In the genomic region with DNA sequence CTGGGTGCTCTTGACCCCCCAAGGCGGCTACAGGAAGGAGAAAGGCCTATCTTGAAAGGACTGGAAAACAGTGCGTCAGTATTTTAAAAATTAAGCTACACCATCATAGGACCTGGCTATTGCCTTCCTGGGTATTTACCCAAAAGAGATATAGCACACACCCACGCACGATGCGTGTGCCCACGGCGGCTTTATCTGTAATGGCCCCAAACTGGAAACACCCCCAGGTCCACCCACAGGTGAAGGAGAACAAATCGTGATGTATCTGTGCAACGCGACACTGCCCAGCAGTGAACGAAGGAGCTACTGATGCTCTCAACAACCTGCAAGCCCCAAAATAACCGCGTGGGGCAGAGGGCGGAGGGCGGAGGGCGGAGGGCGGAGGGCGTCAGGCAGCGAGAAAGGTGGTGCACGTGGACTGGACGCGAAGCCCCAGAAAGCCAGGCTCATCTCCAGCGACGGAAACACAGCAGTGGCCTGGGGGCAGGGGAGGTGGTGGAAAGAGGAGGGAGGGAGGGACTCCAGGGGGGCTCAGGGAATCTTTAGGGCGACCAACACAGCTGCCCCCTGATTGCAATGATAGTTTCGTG, we compare ENCODE assay signal across 14 cellular contexts. TPM values are rescaled to one million over a fixed set of nuclear protein-coding genes. Genes with fewer than 3 reads are reported as not detected.
A peak's percentile ranks its signal among the peaks of the same experiment; 100 is the strongest.
DNase-seq lines count a peak whose midpoint lies in the region; ATAC-seq lines count a peak whose summit lies in the region.
"Had no signal": no experiment of that assay in that cellular context is flagged by ENCODE, and none has a peak within 500 bp of the region (broad histone marks: within the 10 kb centered on the region; RNA-seq: fewer than 3 reads in every experiment).

No MANE protein-coding gene starts in this region.

- H3K27me3 ChIP-seq in CD8-positive, alpha-beta memory T cell (ENCODE audit: insufficient read depth, low read length, poor library complexity, severe bottlenecking) = no peaks in the 10 kb centered on the region
- no peaks in the 10 kb centered on the region for H3K27me3 ChIP-seq in mucosa of rectum (ENCODE audit: control insufficient read depth in 2 of 2, insufficient read depth in 2 of 2, low read length in 2 of 2)
- H3K27me3 ChIP-seq in mesendoderm (ENCODE audit: insufficient read depth, low read length, poor library complexity) = no peaks in the 10 kb centered on the region

- DNase-seq in CD8-positive, alpha-beta memory T cell = no peak
- DNase-seq in T-cell = no peak
- DNase-seq in NCI-H1092 (lab: John Stamatoyannopoulos, UW) = no peak
- no peak for DNase-seq in mesendoderm
- no peak for DNase-seq in midbrain (lab: John Stamatoyannopoulos, UW)
- DNase-seq: activated B cell treated with CpG ODN at 0.5 μM for 24 hours, EL, esophagus squamous epithelium, NCI-H1105 treated with DMSO at 0.1 percent for 48 hours, SIG-M5 had no signal

- H3K4me1 ChIP-seq in CD8-positive, alpha-beta memory T cell (ENCODE audit: insufficient read depth, low read length) = peaks cover 40% of the 10 kb centered on the region
- H3K4me1 ChIP-seq in mucosa of rectum (ENCODE audit: control insufficient read depth in 2 of 2, insufficient read depth in 2 of 2, low read length in 2 of 2) (peaks cover 8 to 10% of the 10 kb centered on the region in 2 donors), mesendoderm (ENCODE audit: control insufficient read depth, low read depth, low read length) (peaks cover 2% of the 10 kb centered on the region)

- H3K4me1 Mint-ChIP-seq in CD8-positive, alpha-beta memory T cell = peaks cover 38 to 62% (median 40%) of the 10 kb centered on the region in 3 donors
- peaks cover 21 to 52% (median 41%) of the 10 kb centered on the region in 3 donors for H3K4me1 Mint-ChIP-seq in T-cell

- H2BK15ac ChIP-seq in mesendoderm (replicated peaks; ENCODE audit: low read depth) = no peak overlapping the region

- peaks cover 0 to 3% of the 10 kb centered on the region in 2 donors for H3K27me3 Mint-ChIP-seq in CD8-positive, alpha-beta memory T cell
- no peaks in the 10 kb centered on the region for H3K27me3 Mint-ChIP-seq in T-cell

- peak overlapping the region in 6 of 7 donors; percentile 36 to 86 (median 80) for H3K4me3 Mint-ChIP-seq in CD8-positive, alpha-beta memory T cell
- peak overlapping the region in 1 of 3 donors; percentile 42 for H3K4me3 Mint-ChIP-seq in T-cell

- peak overlapping the region; percentile 45 to 97 (median 86) for H3K27ac Mint-ChIP-seq in CD8-positive, alpha-beta memory T cell
- peak overlapping the region; percentile 25 to 73 for H3K27ac Mint-ChIP-seq in T-cell
- H3K27ac Mint-ChIP-seq: activated B cell treated with CpG ODN at 0.5 μM for 24 hours had no signal

- ATAC-seq in T-cell (replicated peaks in 1 of 4) = no peak

- H3K9me3 Mint-ChIP-seq in CD8-positive, alpha-beta memory T cell = no peaks in the 10 kb centered on the region
- H3K9me3 Mint-ChIP-seq in T-cell = no peaks in the 10 kb centered on the region
- H3K9me3 Mint-ChIP-seq: activated B cell treated with CpG ODN at 0.5 μM for 24 hours, GM23338 had no signal

- no peak overlapping the region for H2AK5ac ChIP-seq in mesendoderm (ENCODE audit: low read length)

- no peak overlapping the region for H2BK120ac ChIP-seq in mesendoderm (ENCODE audit: low read depth, low read length)

- no peak overlapping the region for H3K18ac ChIP-seq in mesendoderm (ENCODE audit: low read length)

- H3K9ac ChIP-seq in mucosa of rectum (ENCODE audit: low read depth in 1 of 2, low read length in 2 of 2) = peak overlapping the region; percentile 24 to 58
- no peak overlapping the region for H3K9ac ChIP-seq in mesendoderm (ENCODE audit: low read length)

- H3K4me3 ChIP-seq in CD8-positive, alpha-beta memory T cell (ENCODE audit: low read length) = no peak overlapping the region
- H3K4me3 ChIP-seq in mucosa of rectum (ENCODE audit: low read length in 2 of 2) (peak overlapping the region in 1 of 2 donors; percentile 30), mesendoderm (ENCODE audit: low read length) (no peak overlapping the region)
- H3K4me3 ChIP-seq: esophagus squamous epithelium, GM23338 had no signal

- no peak overlapping the region for H3K23ac ChIP-seq in mesendoderm (ENCODE audit: low read length)

- H3K27ac ChIP-seq in CD8-positive, alpha-beta memory T cell (ENCODE audit: low read depth, low read length) = peak overlapping the region; percentile 16
- H3K27ac ChIP-seq in mucosa of rectum (ENCODE audit: low read depth in 2 of 2, low read length in 2 of 2) (peak overlapping the region; percentile 58 to 78), mesendoderm (ENCODE audit: low read depth, low read length) (no peak overlapping the region)
- H3K27ac ChIP-seq: esophagus squamous epithelium had no signal

- CTCF ChIA-PET in CD8-positive, alpha-beta memory T cell (lab: Charles Lee) = interaction anchor here (0.8 to 2.5 kb wide), 5 partner anchors 11 to 123 kb away, joined by 3 to 8 read pairs (median 3); a partner anchor contains a TSS
- CTCF ChIA-PET in T-cell (lab: Charles Lee) = no interaction called here

- no peak overlapping the region for H3K4me2 ChIP-seq in mesendoderm (ENCODE audit: low read length)

- no peak overlapping the region for H4K5ac ChIP-seq in mesendoderm (ENCODE audit: low read length)

- no peak overlapping the region for H2BK5ac ChIP-seq in mesendoderm (ENCODE audit: low read length)

- H3K36me3 Mint-ChIP-seq in CD8-positive, alpha-beta memory T cell = peaks cover 0 to 3% (median 0%) of the 10 kb centered on the region in 3 donors
- no peaks in the 10 kb centered on the region for H3K36me3 Mint-ChIP-seq in T-cell

- POLR2A ChIA-PET in CD8-positive, alpha-beta memory T cell (lab: Charles Lee) = interaction anchor here (0.6 to 2.2 kb wide), 3 partner anchors 10 to 62 kb away, joined by 3 to 6 read pairs (median 3); no protein-coding TSS in a partner anchor
- POLR2A ChIA-PET in T-cell (lab: Charles Lee) = no interaction called here

- H3K79me1 ChIP-seq in mesendoderm (ENCODE audit: low read length) = no peaks in the 10 kb centered on the region

- no CpG with 5 or more reads among the region's 26 CpGs for WGBS in mesendoderm (ENCODE audit: extremely low coverage, insufficient coverage, low lambda C conversion rate)

- H3K4ac ChIP-seq in mesendoderm (ENCODE audit: low read depth, low read length) = no peak overlapping the region

- no peak overlapping the region for H4K8ac ChIP-seq in mesendoderm (ENCODE audit: low read depth, low read length)

- no peaks in the 10 kb centered on the region for H3K79me2 ChIP-seq in mesendoderm (ENCODE audit: control insufficient read depth, insufficient read depth, low read length)

- no peaks in the 10 kb centered on the region for H3K9me3 ChIP-seq in CD8-positive, alpha-beta memory T cell (ENCODE audit: low read length)
- H3K9me3 ChIP-seq in mucosa of rectum (ENCODE audit: control insufficient read depth in 2 of 2, low read length in 2 of 2) = no peaks in the 10 kb centered on the region
- H3K9me3 ChIP-seq: esophagus squamous epithelium had no signal

- no peak overlapping the region for H3K56ac ChIP-seq in mesendoderm (ENCODE audit: low read length)

- H3K36me3 ChIP-seq in CD8-positive, alpha-beta memory T cell (ENCODE audit: insufficient read depth, low read length) = no peaks in the 10 kb centered on the region
- H3K36me3 ChIP-seq in mucosa of rectum (ENCODE audit: control insufficient read depth in 2 of 2, insufficient read depth in 2 of 2, low read length in 2 of 2) (no peaks in the 10 kb centered on the region), mesendoderm (ENCODE audit: control insufficient read depth, insufficient read depth, low read length) (no peaks in the 10 kb centered on the region)
- H3K36me3 ChIP-seq: esophagus squamous epithelium had no signal

RNA-seq across cellular contexts. Expression of a gene that starts 12.4 kb away (rescaled TPM):
- under 1 TPM; 0.24 to 0.49 TPM for total RNA-seq in CD8-positive, alpha-beta memory T cell
- polyA plus RNA-seq in CD8-positive, alpha-beta memory T cell = 5.5 TPM
- total RNA-seq in T-cell = 10 to 100 TPM in 4 of 5 donors, 1 to 10 TPM in 1; 9.6 to 56.6 (median 26.4) TPM
- 0.15 TPM for polyA plus RNA-seq in mesendoderm (2013, experiment 1 of 2)
- polyA plus RNA-seq in mesendoderm (2013, experiment 2 of 2) = 0.07 TPM
- total RNA-seq: activated B cell treated with CpG ODN at 0.5 μM for 24 hours had no signal

RNA-seq across cellular contexts. Expression of a gene that starts 12.9 kb away (rescaled TPM):
- 1 to 10 TPM in 1 of 2 experiments, under 1 TPM in 1; 0.85 to 1.3 TPM for total RNA-seq in CD8-positive, alpha-beta memory T cell
- polyA plus RNA-seq in CD8-positive, alpha-beta memory T cell = not detected
- 1 to 10 TPM; 1.1 to 3.3 (median 2.2) TPM for total RNA-seq in T-cell
- polyA plus RNA-seq in mesendoderm (2013, experiment 1 of 2) = 0.13 TPM
- 0.10 TPM for polyA plus RNA-seq in mesendoderm (2013, experiment 2 of 2)
- total RNA-seq: bronchial epithelial cell, esophagus squamous epithelium, LHCN-M2 had no signal

RNA-seq across cellular contexts. Expression of a gene that starts 17.9 kb away (rescaled TPM):
- under 1 TPM; 0.20 to 0.22 TPM for total RNA-seq in CD8-positive, alpha-beta memory T cell
- polyA plus RNA-seq in CD8-positive, alpha-beta memory T cell = 0.16 TPM
- 1 to 10 TPM in 3 of 5 donors, under 1 TPM in 2; 0.29 to 2.2 (median 1.3) TPM for total RNA-seq in T-cell
- polyA plus RNA-seq in mesendoderm (2013, experiment 1 of 2) = not detected
- not detected for polyA plus RNA-seq in mesendoderm (2013, experiment 2 of 2)
- total RNA-seq: activated B cell treated with CpG ODN at 0.5 μM for 24 hours, bronchial epithelial cell, GM23338 had no signal

RNA-seq across cellular contexts. Expression of a gene that starts 19.9 kb away (rescaled TPM):
- under 1 TPM in 1 of 2 experiments, not detected in 1; 0.96 TPM for total RNA-seq in CD8-positive, alpha-beta memory T cell
- polyA plus RNA-seq in CD8-positive, alpha-beta memory T cell = not detected
- total RNA-seq in T-cell = 1 to 10 TPM; 1.7 to 3.8 (median 3.2) TPM
- polyA plus RNA-seq in mesendoderm (2013, experiment 1 of 2) = 0.51 TPM
- polyA plus RNA-seq in mesendoderm (2013, experiment 2 of 2) = 0.31 TPM
- total RNA-seq: GM23338, LHCN-M2 had no signal
- polyA plus RNA-seq: GM23338 had no signal

RNA-seq across cellular contexts. Expression of a gene that starts 20.4 kb away (rescaled TPM):
- total RNA-seq in CD8-positive, alpha-beta memory T cell = 100 to 1,000 TPM; 104 to 105 TPM
- 163 TPM for polyA plus RNA-seq in CD8-positive, alpha-beta memory T cell
- 100 to 1,000 TPM in 3 of 5 donors, 10 to 100 TPM in 2; 60.9 to 161 (median 145) TPM for total RNA-seq in T-cell
- 25.8 TPM for polyA plus RNA-seq in mesendoderm (2013, experiment 1 of 2)
- 26.2 TPM for polyA plus RNA-seq in mesendoderm (2013, experiment 2 of 2)

Comparison
In these comparisons a context has a peak if more than half of its experiments do, and no peak if none do; other contexts are left out.
1. RNA of a gene that starts 12.4 kb away (total RNA-seq): 9.6 to 56.6 TPM in T-cell; 0.24 to 0.49 TPM in CD8-positive, alpha-beta memory T cell; every median in the first group is over 4 times any median in the second.